Comparison of ENCODE assay signal across 23 cellular contexts in the genomic region with DNA sequence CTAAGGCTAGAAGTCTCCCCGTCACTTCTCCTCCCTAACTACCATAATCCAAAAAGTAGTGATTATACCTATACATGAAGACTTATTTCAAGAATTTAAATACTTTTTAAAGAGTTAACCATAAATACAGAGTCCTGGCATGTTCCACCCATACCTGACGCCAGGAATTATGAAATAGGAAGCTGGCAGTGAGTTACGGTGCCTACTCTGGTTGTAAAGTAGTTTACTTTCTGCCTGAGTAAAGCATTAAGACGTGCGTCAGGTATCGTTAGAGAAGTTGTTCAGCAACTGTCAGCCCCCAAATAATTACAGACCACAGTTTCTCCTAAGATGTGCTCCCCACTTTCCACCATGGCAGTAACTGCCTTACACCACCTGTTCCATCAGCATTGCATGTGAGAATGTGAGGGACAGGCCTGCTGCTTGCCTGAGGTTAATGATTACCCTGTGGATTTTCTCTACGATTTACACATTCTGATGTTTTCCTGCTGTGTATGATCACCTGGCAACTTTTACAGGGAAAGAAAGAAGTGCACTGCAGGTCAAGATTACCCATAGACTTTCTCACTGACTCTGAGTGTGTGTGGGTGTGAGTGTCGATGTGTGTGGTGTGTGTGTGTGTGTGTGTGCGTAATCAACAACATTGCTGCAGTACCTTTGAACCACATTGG.
DNase-seq lines count a peak whose midpoint lies in the region; ATAC-seq, FAIRE-seq and TF ChIP-seq lines count a peak whose summit lies in the region.
"Had no signal": no experiment of that assay in that cellular context is flagged by ENCODE, and none has a peak within 500 bp of the region (broad histone marks: within the 10 kb centered on the region; RNA-seq: fewer than 3 reads in every experiment).

No MANE protein-coding gene starts in this region.

- TF ChIP-seq POLR2A in breast epithelium (IDR thresholded peaks at IDR 0.05) (no peak), GM12891 (IDR thresholded peaks at IDR 0.05; ENCODE audit: low read depth, low read length) (no peak)

- H2BK15ac ChIP-seq in mesendoderm (replicated peaks; ENCODE audit: low read depth) = no peak overlapping the region

- intact Hi-C loops in mammary epithelial cell (cut with micrococcal nuclease) (no loop called here), breast epithelium (cut with DNase I; ENCODE audit: low total_unique reads) (no loop called here), upper lobe of right lung (cut with DNase I) (no loop called here)

- peak overlapping the region; percentile 55 for H2AFZ ChIP-seq in mammary epithelial cell (ENCODE audit: low read depth, low read length)
- H2AFZ ChIP-seq in hepatocyte = no peak overlapping the region

- H3K27me3 ChIP-seq in mammary epithelial cell (ENCODE audit: insufficient read depth, low read length) (no peaks in the 10 kb centered on the region), breast epithelium (no peaks in the 10 kb centered on the region), hepatocyte (no peaks in the 10 kb centered on the region), mesendoderm (ENCODE audit: insufficient read depth, low read length, poor library complexity) (no peaks in the 10 kb centered on the region), upper lobe of right lung (no peaks in the 10 kb centered on the region)
- H3K27me3 ChIP-seq: esophagus muscularis mucosa, gastroesophageal sphincter, Peyer's patch, SJSA1 had no signal

- no peak overlapping the region for H3K18ac ChIP-seq in mesendoderm (ENCODE audit: low read length)

- no peak overlapping the region for H4K8ac ChIP-seq in mesendoderm (ENCODE audit: low read depth, low read length)

- FAIRE-seq in GM12891 (lab: Jason Lieb, UNC) = no peak
- FAIRE-seq: A204.1, K562 had no signal

- H2BK120ac ChIP-seq in mesendoderm (ENCODE audit: low read depth, low read length) = no peak overlapping the region

- in situ Hi-C loops in mammary epithelial cell (cut with MboI; ENCODE audit: low sequenced_read_pairs in 2 of 2) = no loop called here

- ATAC-seq in upper lobe of right lung = peak; percentile 88
- ATAC-seq: gastroesophageal sphincter, K562, WTC11 had no signal

- no peaks in the 10 kb centered on the region for H3K79me2 ChIP-seq in mammary epithelial cell (ENCODE audit: insufficient read depth, low read length)
- no peaks in the 10 kb centered on the region for H3K79me2 ChIP-seq in hepatocyte
- no peaks in the 10 kb centered on the region for H3K79me2 ChIP-seq in mesendoderm (ENCODE audit: control insufficient read depth, insufficient read depth, low read length)

- H3K9me3 ChIP-seq in mammary epithelial cell (replicated peaks; ENCODE audit: insufficient read depth, low read length) (no peaks in the 10 kb centered on the region), breast epithelium (no peaks in the 10 kb centered on the region), hepatocyte (ENCODE audit: low read depth) (no peaks in the 10 kb centered on the region), upper lobe of right lung (no peaks in the 10 kb centered on the region)
- H3K9me3 ChIP-seq: esophagus muscularis mucosa, gastroesophageal sphincter, Peyer's patch, SJSA1 had no signal

- H3K56ac ChIP-seq in mesendoderm (ENCODE audit: low read length) = peak overlapping the region; percentile 25

- 59% methylated on average over 9 of the region's 9 CpGs for WGBS in mammary epithelial cell (ENCODE audit: low coverage, missing lambda C conversion rate)
- WGBS in hepatocyte (ENCODE audit: low lambda C conversion rate, missing lambda C conversion rate) = 72% methylated on average over 9 of the region's 9 CpGs
- WGBS in mesendoderm (ENCODE audit: extremely low coverage, insufficient coverage, low lambda C conversion rate) = no CpG with 5 or more reads among the region's 9 CpGs

- H3K9me2 ChIP-seq in hepatocyte (replicated peaks; ENCODE audit: insufficient read depth) = no peaks in the 10 kb centered on the region

- no peaks in the 10 kb centered on the region for H3K4me1 ChIP-seq in mammary epithelial cell (ENCODE audit: insufficient read depth, low read length)
- H3K4me1 ChIP-seq in breast epithelium = no peaks in the 10 kb centered on the region
- H3K4me1 ChIP-seq in hepatocyte (ENCODE audit: insufficient read depth) = no peaks in the 10 kb centered on the region
- no peaks in the 10 kb centered on the region for H3K4me1 ChIP-seq in mesendoderm (ENCODE audit: control insufficient read depth, low read depth, low read length)
- H3K4me1 ChIP-seq in upper lobe of right lung = no peaks in the 10 kb centered on the region
- H3K4me1 ChIP-seq: esophagus muscularis mucosa, gastroesophageal sphincter, Peyer's patch had no signal

- no peak overlapping the region for H2BK5ac ChIP-seq in mesendoderm (ENCODE audit: low read length)

- H3K4me2 ChIP-seq in mammary epithelial cell (ENCODE audit: insufficient read depth, low read depth, low read length) (no peak overlapping the region), hepatocyte (peak overlapping the region; percentile 34), mesendoderm (ENCODE audit: low read length) (no peak overlapping the region)

- peak overlapping the region; percentile 66 for H3K23ac ChIP-seq in mesendoderm (ENCODE audit: low read length)

- H3K4me3 ChIP-seq in mammary epithelial cell (replicated peaks in 1 of 3; ENCODE audit: insufficient read depth in 1 of 3, low read depth in 2 of 3, low read length in 3 of 3) (no peak overlapping the region), breast epithelium (no peak overlapping the region), hepatocyte (no peak overlapping the region), mesendoderm (ENCODE audit: low read length) (no peak overlapping the region), upper lobe of right lung (no peak overlapping the region)
- H3K4me3 ChIP-seq: esophagus muscularis mucosa, gastroesophageal sphincter, K562, SJSA1 had no signal

- no peak overlapping the region for H4K5ac ChIP-seq in mesendoderm (ENCODE audit: low read length)

- no peaks in the 10 kb centered on the region for H4K20me1 ChIP-seq in mammary epithelial cell (ENCODE audit: insufficient read depth, low read length)
- H4K20me1 ChIP-seq in hepatocyte (ENCODE audit: insufficient read depth, poor library complexity, severe bottlenecking) = no peaks in the 10 kb centered on the region

- no peak overlapping the region for H3K27ac ChIP-seq in mammary epithelial cell (ENCODE audit: insufficient read depth, low read depth, low read length)
- no peak overlapping the region for H3K27ac ChIP-seq in breast epithelium
- H3K27ac ChIP-seq in hepatocyte = peak overlapping the region; percentile 70
- H3K27ac ChIP-seq in mesendoderm (ENCODE audit: low read depth, low read length) = no peak overlapping the region
- H3K27ac ChIP-seq in upper lobe of right lung = peak overlapping the region; percentile 28
- H3K27ac ChIP-seq: esophagus muscularis mucosa, gastroesophageal sphincter, SJSA1 had no signal

- no TSS peak for BruUV-seq in mammary epithelial cell (replicated peaks; lab: Mats Ljungman, UMichigan)

- no peak overlapping the region for H3K4ac ChIP-seq in mesendoderm (ENCODE audit: low read depth, low read length)

- H3K79me1 ChIP-seq in mesendoderm (ENCODE audit: low read length) = no peaks in the 10 kb centered on the region

- TF ChIP-seq CTCF in mammary epithelial cell (conservative IDR thresholded peaks at IDR 0.05 in 1 of 2, IDR thresholded peaks at IDR 0.05 in 1 of 2; ENCODE audit: extremely low read depth in 1 of 2, insufficient read depth in 1 of 2, low read depth in 1 of 2, low read length in 2 of 2) (no peak), breast epithelium (IDR thresholded peaks at IDR 0.05) (no peak), hepatocyte (IDR thresholded peaks at IDR 0.05; ENCODE audit: poor library complexity) (no peak), upper lobe of right lung (IDR thresholded peaks at IDR 0.05) (no peak)

- no peak overlapping the region for H3K9ac ChIP-seq in mammary epithelial cell (ENCODE audit: insufficient read depth, low read length)
- H3K9ac ChIP-seq in mesendoderm (ENCODE audit: low read length) = no peak overlapping the region

- H3K36me3 ChIP-seq in mammary epithelial cell (ENCODE audit: insufficient read depth, low read length) (no peaks in the 10 kb centered on the region), breast epithelium (no peaks in the 10 kb centered on the region), hepatocyte (replicated peaks; ENCODE audit: insufficient read depth, low read depth) (no peaks in the 10 kb centered on the region), mesendoderm (ENCODE audit: control insufficient read depth, insufficient read depth, low read length) (no peaks in the 10 kb centered on the region), upper lobe of right lung (no peaks in the 10 kb centered on the region)
- H3K36me3 ChIP-seq: esophagus muscularis mucosa, gastroesophageal sphincter, Peyer's patch, SJSA1 had no signal

- CTCF ChIA-PET in mammary epithelial cell (lab: Charles Lee; ENCODE audit: low non-redundant PET) = no interaction called here

- H2AK5ac ChIP-seq in mesendoderm (ENCODE audit: low read length) = no peak overlapping the region

- dilution Hi-C loops in mammary epithelial cell (cut with HindIII; ENCODE audit: low sequenced_read_pairs) = no loop called here

- no peak for DNase-seq in mammary epithelial cell
- no peak for DNase-seq in breast epithelium (ENCODE audit: low spot score in 2 of 2)
- peak; percentile 64 for DNase-seq in hepatocyte (ENCODE audit: low spot score)
- DNase-seq in mesendoderm = no peak
- no peak for DNase-seq in upper lobe of right lung
- no peak for DNase-seq in NCI-H1048 (lab: John Stamatoyannopoulos, UW)
- DNase-seq in activated CD8-positive, alpha-beta memory T cell treated with anti-CD3 and anti-CD28 coated beads, Interleukin-2, amount 50 U/mL, for 4 hours = no peak
- DNase-seq in GM12891 (ENCODE audit: insufficient read length, low spot score) = no peak
- DNase-seq: activated CD4-positive, alpha-beta T cell treated with anti-CD3 and anti-CD28 coated beads, Interleukin-2, amount 50 U/mL, for 48 hours; activated gamma-delta T cell treated with Interleukin-2 at 50 U/mL for 16 hours; amniotic stem cell; central memory CD4-positive, alpha-beta T cell; NCI-H1694; nucleus accumbens; Peyer's patch; substantia nigra; T-helper 2 cell had no signal

TF ChIP-seq in GM12891, 5 proteins besides CTCF, POLR2A, EP300 and RAD21:
- no peak for TF ChIP-seq POLR2AphosphoS5 (IDR thresholded peaks at IDR 0.05; ENCODE audit: low read depth, low read length)
- no peak for TF ChIP-seq PAX5 (IDR thresholded peaks at IDR 0.05; ENCODE audit: insufficient read depth, low read length, severe bottlenecking)
- no peak for TF ChIP-seq POU2F2 (IDR thresholded peaks at IDR 0.05; ENCODE audit: low read depth, low read length)
- no peak for TF ChIP-seq TAF1 (IDR thresholded peaks at IDR 0.05; ENCODE audit: low read depth, low read length)
- no peak for TF ChIP-seq SPI1 (IDR thresholded peaks at IDR 0.05; ENCODE audit: low read depth, low read length)

Comparison
In these comparisons a context has a peak if more than half of its experiments do, and no peak if none do; other contexts are left out.
1. H3K27ac ChIP-seq: peak in hepatocyte (single experiment) and upper lobe of right lung (single experiment); none in mammary epithelial cell (single experiment), breast epithelium (0 of 2) and mesendoderm (single experiment).